In the genomic region with DNA sequence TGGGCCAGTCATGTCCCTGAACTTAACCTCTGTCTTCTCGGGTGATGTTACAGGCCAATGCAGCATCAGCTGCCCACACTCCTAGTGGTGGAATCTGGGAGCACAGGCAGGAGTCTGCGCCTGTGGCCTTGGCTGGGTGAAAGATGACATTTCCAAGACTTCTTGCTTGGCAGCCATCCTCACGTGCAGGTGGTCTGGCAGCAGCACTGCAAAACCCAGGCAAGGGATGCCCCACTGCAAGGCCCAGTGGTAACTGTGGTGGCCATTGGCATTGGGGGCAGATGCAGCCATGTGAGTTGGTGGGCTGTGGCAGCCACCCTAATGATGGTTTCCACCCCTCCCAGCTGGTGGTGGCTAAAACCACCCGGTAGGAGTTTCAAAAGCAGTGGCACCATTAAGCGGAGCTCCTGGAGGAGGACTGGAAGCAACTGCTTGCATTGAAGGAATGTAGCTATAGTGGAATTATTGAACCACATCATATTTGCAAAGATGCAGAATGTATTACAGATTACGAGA, we compare ENCODE assay signal across 10 cellular contexts.
DNase-seq lines count a peak whose midpoint lies in the region; ATAC-seq and TF ChIP-seq lines count a peak whose summit lies in the region.
"Had no signal": no experiment of that assay in that cellular context is flagged by ENCODE, and none has a peak within 500 bp of the region (broad histone marks: within the 10 kb centered on the region; RNA-seq: fewer than 3 reads in every experiment).

No MANE protein-coding gene starts in this region.

- H2AFZ ChIP-seq in H9 (ENCODE audit: low read length): no peak overlapping the region
- no peak overlapping the region for H2AFZ ChIP-seq in mesenchymal stem cell (ENCODE audit: low read depth, low read length)

- H3K56ac ChIP-seq in H9 (ENCODE audit: insufficient read length, low read depth, low read length): no peak overlapping the region

- H2AK5ac ChIP-seq in H9 (ENCODE audit: insufficient read length, low read length) (no peak overlapping the region), mesenchymal stem cell (ENCODE audit: low read length, severe bottlenecking) (no peak overlapping the region)

- H4K91ac ChIP-seq in H9 (ENCODE audit: insufficient read length, low read depth, low read length) (no peak overlapping the region), mesenchymal stem cell (ENCODE audit: low read length) (no peak overlapping the region)

- H2BK15ac ChIP-seq in H9 (ENCODE audit: low read depth, low read length) (no peak overlapping the region), mesenchymal stem cell (ENCODE audit: low read depth, poor library complexity, severe bottlenecking) (no peak overlapping the region)

- H3K27ac ChIP-seq in H9 (ENCODE audit: insufficient read length, low read depth, low read length) (no peak overlapping the region), mesenchymal stem cell (ENCODE audit: low read length, poor library complexity, severe bottlenecking) (no peak overlapping the region)
- H3K27ac ChIP-seq: pancreas had no signal

- H3K9me3 ChIP-seq in H9 (ENCODE audit: control insufficient read depth, low read depth, low read length): no peaks in the 10 kb centered on the region
- H3K9me3 ChIP-seq in mesenchymal stem cell (ENCODE audit: control insufficient read depth, low read length): peaks cover 6% of the 10 kb centered on the region
- H3K9me3 ChIP-seq: pancreas had no signal

- ATAC-seq in HG02623 (IDR thresholded peaks at IDR 0.05; ENCODE audit: unreplicated experiment) (no peak), GM21381 (IDR thresholded peaks at IDR 0.05; ENCODE audit: unreplicated experiment) (no peak)
- ATAC-seq: pancreas; stimulated activated naive B cell treated with anti-CD40 and anti-IgM and Interleukin-4, amounts not matched to agents 10 μg/mL and 1 μg/mL and 100 μg/mL, for 72 hours had no signal

- no peak overlapping the region for H4K5ac ChIP-seq in H9 (ENCODE audit: insufficient read length, low read depth, low read length)

- H3K79me1 ChIP-seq in H9 (ENCODE audit: insufficient read depth, low read depth, low read length, poor library complexity, severe bottlenecking) (no peaks in the 10 kb centered on the region), mesenchymal stem cell (replicated peaks; ENCODE audit: low read length, poor library complexity, severe bottlenecking) (no peaks in the 10 kb centered on the region)

- H3K4me1 Mint-ChIP-seq in H9: peaks cover 8 to 9% of the 10 kb centered on the region in 2 experiments
- no peaks in the 10 kb centered on the region for H3K4me1 Mint-ChIP-seq in activated naive CD8-positive, alpha-beta T cell treated with anti-CD3 and anti-CD28 coated beads for 36 hours

- H3K4ac ChIP-seq in H9 (ENCODE audit: low read depth, low read length): no peak overlapping the region
- H3K4ac ChIP-seq in mesenchymal stem cell (ENCODE audit: low read depth in 1 of 2, low read length in 2 of 2): no peak overlapping the region

- POLR2A ChIA-PET in BJ (lab: Charles Lee): no interaction called here

- no peak overlapping the region for H2BK120ac ChIP-seq in H9 (ENCODE audit: low read depth, low read length, poor library complexity, severe bottlenecking)
- H2BK120ac ChIP-seq in mesenchymal stem cell (ENCODE audit: low read depth, low read length): no peak overlapping the region

- H3K36me3 Mint-ChIP-seq in H9 (ENCODE audit: insufficient read depth in 1 of 3, low read depth in 3 of 3): no peaks in the 10 kb centered on the region
- no peaks in the 10 kb centered on the region for H3K36me3 Mint-ChIP-seq in activated naive CD8-positive, alpha-beta T cell treated with anti-CD3 and anti-CD28 coated beads for 36 hours

- H3K23ac ChIP-seq in H9 (ENCODE audit: insufficient read length, low read depth, low read length) (no peak overlapping the region), mesenchymal stem cell (ENCODE audit: low read length in 2 of 2) (no peak overlapping the region)

- CTCF ChIA-PET in BJ (lab: Yijun Ruan, JAX): no interaction called here

- no peak overlapping the region for H3K27ac Mint-ChIP-seq in H9
- H3K27ac Mint-ChIP-seq in activated naive CD8-positive, alpha-beta T cell treated with anti-CD3 and anti-CD28 coated beads for 36 hours: no peak overlapping the region
- H3K27ac Mint-ChIP-seq: stimulated activated naive B cell treated with anti-CD40 and anti-IgM and Interleukin-4, amounts not matched to agents 10 μg/mL and 1 μg/mL and 100 μg/mL, for 72 hours had no signal

- H3K9ac ChIP-seq in H9 (ENCODE audit: extremely low read depth, insufficient read length, low read length) (no peak overlapping the region), mesenchymal stem cell (ENCODE audit: low read length) (no peak overlapping the region)

- H3K27me3 ChIP-seq in BJ (ENCODE audit: control insufficient read depth, insufficient read depth, low read length) (0 out of 2 replicates have a peak, but pooled peaks cover 2% of the 10 kb centered on the region), H9 (ENCODE audit: insufficient read depth, low read length) (peaks cover 37% of the 10 kb centered on the region; the same call in 1 of the 2 replicates), mesenchymal stem cell (ENCODE audit: control insufficient read depth in 1 of 2, insufficient read depth in 1 of 2, low read length in 2 of 2) (peaks cover 23 to 42% of the 10 kb centered on the region in 2 experiments)
- H3K27me3 ChIP-seq: pancreas had no signal

- H4K8ac ChIP-seq in H9 (replicated peaks; ENCODE audit: insufficient read length, low read depth, low read length) (no peak overlapping the region), mesenchymal stem cell (ENCODE audit: low read length) (peak overlapping the region; percentile 49)

- no peak overlapping the region for H3T11ph ChIP-seq in H9 (ENCODE audit: low read length)

- no peak overlapping the region for H3K4me3 Mint-ChIP-seq in H9
- no peak overlapping the region for H3K4me3 Mint-ChIP-seq in activated naive CD8-positive, alpha-beta T cell treated with anti-CD3 and anti-CD28 coated beads for 36 hours
- H3K4me3 Mint-ChIP-seq: stimulated activated naive B cell treated with anti-CD40 and anti-IgM and Interleukin-4, amounts not matched to agents 10 μg/mL and 1 μg/mL and 100 μg/mL, for 72 hours had no signal

- H3K9me3 Mint-ChIP-seq in H9: no peaks in the 10 kb centered on the region
- H3K9me3 Mint-ChIP-seq in activated naive CD8-positive, alpha-beta T cell treated with anti-CD3 and anti-CD28 coated beads for 36 hours: no peaks in the 10 kb centered on the region

- WGBS in H9 (ENCODE audit: extremely low coverage, insufficient read length, low lambda C conversion rate): no CpG with 5 or more reads among the region's 6 CpGs
- WGBS in mesenchymal stem cell: 68% methylated on average over 6 of the region's 6 CpGs

- no peak overlapping the region for H2BK20ac ChIP-seq in H9 (ENCODE audit: low read depth, low read length, poor library complexity, severe bottlenecking)

- H3K36me3 ChIP-seq in BJ (ENCODE audit: control insufficient read depth, insufficient read depth, low read length) (no peaks in the 10 kb centered on the region), mesenchymal stem cell (ENCODE audit: control insufficient read depth in 1 of 2, insufficient read depth in 2 of 2, low read depth in 1 of 2, low read length in 2 of 2) (no peaks in the 10 kb centered on the region)
- H3K36me3 ChIP-seq: pancreas had no signal

- H3K18ac ChIP-seq in H9 (ENCODE audit: insufficient read length, low read depth, low read length) (no peak overlapping the region), mesenchymal stem cell (ENCODE audit: low read depth in 1 of 2, low read length in 2 of 2) (no peak overlapping the region)

- H3K4me2 ChIP-seq in H9 (ENCODE audit: insufficient read depth, insufficient read length, low read length) (no peak overlapping the region), mesenchymal stem cell (ENCODE audit: low read length, poor library complexity, severe bottlenecking) (no peak overlapping the region)

- H2BK12ac ChIP-seq in H9 (ENCODE audit: insufficient read length, low read depth, low read length) (no peak overlapping the region), mesenchymal stem cell (ENCODE audit: low read length in 2 of 2) (no peak overlapping the region)

- no peaks in the 10 kb centered on the region for H4K20me1 ChIP-seq in H9 (ENCODE audit: control insufficient read depth, insufficient read depth, insufficient read length)

- DNase-seq in BJ (ENCODE audit: low read depth): no peak
- peak; percentile 66 for DNase-seq in H9
- DNase-seq in activated naive CD8-positive, alpha-beta T cell treated with anti-CD3 and anti-CD28 coated beads for 36 hours: peak; percentile 22
- no peak for DNase-seq in mesenchymal stem cell
- DNase-seq in GF-D8 (lab: John Stamatoyannopoulos, UW): no peak
- no peak for DNase-seq in amniotic stem cell (lab: John Stamatoyannopoulos, UW)
- DNase-seq: pancreas; stimulated activated naive B cell treated with anti-CD40 and anti-IgM and Interleukin-4, amounts not matched to agents 10 μg/mL and 1 μg/mL and 100 μg/mL, for 72 hours had no signal

- no peaks in the 10 kb centered on the region for H3K79me2 ChIP-seq in H9 (ENCODE audit: insufficient read depth, low read length)

- TF ChIP-seq CTCF in BJ (IDR thresholded peaks at IDR 0.05; ENCODE audit: insufficient read depth, low read depth, low read length) (peak; percentile 43), H9 (conservative IDR thresholded peaks at IDR 0.05) (peak; percentile 74)

- H3K27me3 Mint-ChIP-seq in H9 (ENCODE audit: low read depth): peaks cover 98% of the 10 kb centered on the region
- H3K27me3 Mint-ChIP-seq in activated naive CD8-positive, alpha-beta T cell treated with anti-CD3 and anti-CD28 coated beads for 36 hours: peaks cover 18% of the 10 kb centered on the region
- H3K27me3 Mint-ChIP-seq: stimulated activated naive B cell treated with anti-CD40 and anti-IgM and Interleukin-4, amounts not matched to agents 10 μg/mL and 1 μg/mL and 100 μg/mL, for 72 hours had no signal

- H3K4me1 ChIP-seq in H9 (ENCODE audit: insufficient read depth, low read length) (no peaks in the 10 kb centered on the region), mesenchymal stem cell (ENCODE audit: control insufficient read depth, insufficient read depth, low read depth, low read length) (no peaks in the 10 kb centered on the region)
- H3K4me1 ChIP-seq: pancreas had no signal

- H3K14ac ChIP-seq in H9 (ENCODE audit: insufficient read depth, low read length) (no peak overlapping the region), mesenchymal stem cell (ENCODE audit: low read length in 2 of 2) (no peak overlapping the region)

- no peaks in the 10 kb centered on the region for H3K23me2 ChIP-seq in H9 (ENCODE audit: insufficient read length, low read depth, low read length, poor library complexity, severe bottlenecking)

- H3K4me3 ChIP-seq in BJ (ENCODE audit: low read depth, low read length): no peak overlapping the region
- no peak overlapping the region for H3K4me3 ChIP-seq in mesenchymal stem cell (ENCODE audit: insufficient read depth in 1 of 2, low read depth in 1 of 2, low read length in 2 of 2)
- H3K4me3 ChIP-seq: pancreas had no signal

- H2BK5ac ChIP-seq in H9 (ENCODE audit: insufficient read length, low read length) (no peak overlapping the region), mesenchymal stem cell (ENCODE audit: low read depth, low read length, poor library complexity, severe bottlenecking) (no peak overlapping the region)

Comparison
In these comparisons a context has a peak if more than half of its experiments do, and no peak if none do; other contexts are left out.
1. DNase-seq: peak in H9 (single experiment) and activated naive CD8-positive, alpha-beta T cell treated with anti-CD3 and anti-CD28 coated beads for 36 hours (single experiment); none in BJ (single experiment), mesenchymal stem cell (single experiment), GF-D8 (single experiment) and amniotic stem cell (single experiment).